ENCODE assay signal across 6 cellular contexts in the genomic region with DNA sequence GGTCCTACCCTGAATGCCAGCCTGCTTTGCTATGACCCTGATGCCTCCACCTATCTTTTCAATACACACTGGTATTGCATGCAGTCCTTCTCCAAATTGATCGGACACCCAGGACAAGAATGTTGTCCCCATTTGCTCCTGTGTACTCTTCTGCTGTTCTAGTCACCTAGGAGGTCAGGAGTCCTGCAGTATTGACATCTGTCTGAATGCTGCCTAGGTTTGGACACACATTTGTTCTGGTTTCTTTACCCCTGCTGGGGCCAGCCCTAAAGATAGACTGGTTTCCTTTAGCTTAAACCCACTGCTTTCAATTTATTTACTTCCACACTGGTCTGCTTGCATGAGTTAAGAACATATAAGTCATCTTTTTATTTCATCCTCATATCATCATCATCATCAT.
"Had no signal": no experiment of that assay in that cellular context is flagged by ENCODE, and none has a peak within 500 bp of the region (broad histone marks: within the 10 kb centered on the region; RNA-seq: fewer than 3 reads in every experiment).

No MANE protein-coding gene starts in this region.

- H3K4me2 ChIP-seq: GM23338 had no signal

- H2AFZ ChIP-seq: GM23338 had no signal

- ATAC-seq: GM23338 had no signal

- DNase-seq: H9, HCEC 1CT had no signal

- FAIRE-seq: H1, H54 had no signal

- H3K4me3 ChIP-seq: GM23338 had no signal

- H3K27ac ChIP-seq: HL-60 had no signal
